22 cellular contexts compared by ENCODE assay signal in the genomic region with DNA sequence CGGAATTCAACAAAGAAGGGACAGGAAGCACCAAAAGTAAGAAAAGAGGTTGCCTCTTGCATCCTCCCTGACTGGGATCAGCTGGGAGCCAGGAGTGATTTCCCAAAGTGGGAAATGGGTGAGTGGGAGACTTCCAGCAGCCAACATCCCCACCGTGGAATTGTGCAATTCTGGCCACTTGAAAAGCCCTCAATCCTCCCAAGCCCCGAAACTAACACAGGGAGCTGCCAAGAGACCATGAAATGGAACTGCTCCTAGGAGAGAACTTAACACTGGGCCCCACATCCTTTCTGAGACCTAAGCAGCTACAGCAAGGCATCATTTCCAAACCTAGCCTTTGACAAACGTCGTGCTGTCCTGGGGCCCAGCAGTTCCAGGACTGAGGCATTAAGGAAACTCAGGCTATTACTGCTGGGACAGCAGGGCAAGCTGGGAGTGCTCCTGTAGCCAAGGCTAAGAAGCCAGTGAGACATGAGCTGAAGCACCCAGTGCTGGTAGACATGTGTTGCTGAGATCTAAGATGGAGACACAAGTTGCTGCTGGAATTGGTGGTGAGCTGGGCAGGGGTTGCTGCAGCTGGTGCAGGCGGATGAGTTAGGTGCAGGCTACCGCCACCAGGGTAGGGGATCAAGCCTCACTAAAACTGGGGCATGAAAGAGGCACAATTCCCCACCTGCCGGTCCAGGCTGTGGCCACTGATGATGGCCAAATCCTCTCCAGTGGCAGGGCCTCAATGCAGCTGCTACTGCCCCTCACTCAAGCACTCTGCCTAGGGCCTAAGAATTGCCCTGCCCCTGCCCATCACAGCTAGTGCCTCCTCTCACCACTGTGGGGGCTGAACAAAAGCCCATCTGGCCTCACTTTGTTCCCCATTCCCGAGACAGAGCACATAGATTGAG. TPM values are rescaled to one million over a fixed set of nuclear protein-coding genes. Genes with fewer than 3 reads are reported as not detected.
DNase-seq lines count a peak whose midpoint lies in the region; ATAC-seq and TF ChIP-seq lines count a peak whose summit lies in the region.
"Had no signal": no experiment of that assay in that cellular context is flagged by ENCODE, and none has a peak within 500 bp of the region (broad histone marks: within the 10 kb centered on the region; RNA-seq: fewer than 3 reads in every experiment).

No MANE protein-coding gene starts in this region.

- H3K9me3 ChIP-seq in right atrium auricular region (peaks cover 12 to 32% of the 10 kb centered on the region in 2 donors), SJCRH30 (replicated peaks) (no peaks in the 10 kb centered on the region), osteoblast (ENCODE audit: low read depth, low read length) (peaks cover 9% of the 10 kb centered on the region)

- ATAC-seq in left ventricle myocardium superior (peak; percentile 70), GM21576 (IDR thresholded peaks at IDR 0.05; ENCODE audit: unreplicated experiment) (no peak)
- ATAC-seq: GM12878, HCT116 had no signal

- H2AFZ ChIP-seq in osteoblast (ENCODE audit: low read length) = peak overlapping the region; percentile 24
- H2AFZ ChIP-seq: GM23248 had no signal

- H3K36me3 ChIP-seq in right atrium auricular region (no peaks in the 10 kb centered on the region), SJCRH30 (no peaks in the 10 kb centered on the region), osteoblast (ENCODE audit: insufficient read depth, low read length) (no peaks in the 10 kb centered on the region)
- H3K36me3 ChIP-seq: BE2C had no signal

- no peaks in the 10 kb centered on the region for H4K20me1 ChIP-seq in osteoblast (ENCODE audit: insufficient read depth, low read length)

- DNase-seq in left ventricle myocardium superior (no peak), right atrium auricular region (ENCODE audit: low spot score) (no peak), SJCRH30 (peak; percentile 60 to 78), chondrocyte (ENCODE audit: low spot score) (peak; percentile 51), osteoblast (ENCODE audit: insufficient read length, low spot score, missing footprints) (peak; percentile 34), NCI-H1092 (lab: John Stamatoyannopoulos, UW) (no peak)
- DNase-seq: ACHN; BE2C; C1 segment of cervical spinal cord; CD4-positive, CD25-positive, alpha-beta regulatory T cell; CD8-positive, alpha-beta memory T cell; COR-L47; DMS 273 treated with DMSO at 0.1 percent for 48 hours; DMS53; DND-41; EL; GM23248; HFFc6 had no signal

- H3K27me3 Mint-ChIP-seq in chondrocyte (ENCODE audit: low read depth) = no peaks in the 10 kb centered on the region

- H3K4me1 ChIP-seq in right atrium auricular region = no peaks in the 10 kb centered on the region
- H3K4me1 ChIP-seq in SJCRH30 = peaks cover 10% of the 10 kb centered on the region
- H3K4me1 ChIP-seq in osteoblast (ENCODE audit: insufficient read depth, low read length) = no peaks in the 10 kb centered on the region
- H3K4me1 ChIP-seq: BE2C had no signal

- H3K4me3 ChIP-seq in right atrium auricular region (no peak overlapping the region), SJCRH30 (no peak overlapping the region), osteoblast (ENCODE audit: insufficient read depth, low read length) (no peak overlapping the region)
- H3K4me3 ChIP-seq: GM12878, GM23248 had no signal

- H3K27me3 ChIP-seq in right atrium auricular region = no peaks in the 10 kb centered on the region
- H3K27me3 ChIP-seq in SJCRH30 = no peaks in the 10 kb centered on the region
- no peaks in the 10 kb centered on the region for H3K27me3 ChIP-seq in osteoblast (ENCODE audit: insufficient read depth, low read length)
- H3K27me3 ChIP-seq: BE2C had no signal

- no peak overlapping the region for H3K27ac Mint-ChIP-seq in chondrocyte (ENCODE audit: unreplicated experiment)
- H3K27ac Mint-ChIP-seq: CD8-positive, alpha-beta memory T cell; HFFc6 had no signal

- intact Hi-C loops in left ventricle myocardium superior (cut with micrococcal nuclease) = no loop called here

- H3K4me2 ChIP-seq in osteoblast (ENCODE audit: insufficient read depth, low read length) = no peak overlapping the region

- H3K9me3 Mint-ChIP-seq in chondrocyte (ENCODE audit: low read depth) = peaks cover 30% of the 10 kb centered on the region

- H3K4me1 Mint-ChIP-seq in chondrocyte (ENCODE audit: low read depth) = peaks cover 9% of the 10 kb centered on the region
- H3K4me1 Mint-ChIP-seq: CD4-positive, CD25-positive, alpha-beta regulatory T cell; CD8-positive, alpha-beta memory T cell had no signal

- TF ChIP-seq CTCF in right atrium auricular region (IDR thresholded peaks at IDR 0.05) (no peak), chondrocyte (IDR thresholded peaks at IDR 0.05) (no peak), osteoblast (IDR thresholded peaks at IDR 0.05; ENCODE audit: extremely low read depth, low read depth, low read length) (no peak)

- no peaks in the 10 kb centered on the region for H3K79me2 ChIP-seq in osteoblast (ENCODE audit: insufficient read depth, low read length)

- no peak overlapping the region for H3K4me3 Mint-ChIP-seq in chondrocyte (ENCODE audit: unreplicated experiment)
- H3K4me3 Mint-ChIP-seq: CD4-positive, CD25-positive, alpha-beta regulatory T cell; CD8-positive, alpha-beta memory T cell; HFFc6 had no signal

- H3K27ac ChIP-seq in right atrium auricular region = no peak overlapping the region
- H3K27ac ChIP-seq in SJCRH30 = no peak overlapping the region
- H3K27ac ChIP-seq in osteoblast (ENCODE audit: low read depth, low read length) = no peak overlapping the region
- H3K27ac ChIP-seq: GM23248 had no signal

- peaks cover 12% of the 10 kb centered on the region for H3K36me3 Mint-ChIP-seq in chondrocyte (ENCODE audit: low read depth)
- H3K36me3 Mint-ChIP-seq: CD4-positive, CD25-positive, alpha-beta regulatory T cell had no signal

RNA-seq across cellular contexts. Expression of a gene that starts 43.9 kb away (rescaled TPM):
- total RNA-seq in left ventricle myocardium superior (10.4 TPM), right atrium auricular region (10 to 100 TPM; 38.7 to 47.8 TPM), chondrocyte (0.54 to 0.63 TPM in 2 of 3 replicates, not detected in the other), osteoblast (0.88 and 1.1 TPM in 2 replicates)
- total RNA-seq in SJCRH30 (2014; rRNA removed; shearing (Covaris generic)) = 8.9 and 12.6 TPM in 2 replicates
- total RNA-seq: CD4-positive, CD25-positive, alpha-beta regulatory T cell; G401; HFFc6 had no signal

Comparison
In these comparisons a context has a peak if more than half of its experiments do, and no peak if none do; other contexts are left out.
1. DNase-seq: peak in SJCRH30 (2 of 2), chondrocyte (single experiment) and osteoblast (single experiment); none in left ventricle myocardium superior (single experiment), right atrium auricular region (single experiment) and NCI-H1092 (single experiment).